ENCODE assay signal across 12 cellular contexts in the genomic region with DNA sequence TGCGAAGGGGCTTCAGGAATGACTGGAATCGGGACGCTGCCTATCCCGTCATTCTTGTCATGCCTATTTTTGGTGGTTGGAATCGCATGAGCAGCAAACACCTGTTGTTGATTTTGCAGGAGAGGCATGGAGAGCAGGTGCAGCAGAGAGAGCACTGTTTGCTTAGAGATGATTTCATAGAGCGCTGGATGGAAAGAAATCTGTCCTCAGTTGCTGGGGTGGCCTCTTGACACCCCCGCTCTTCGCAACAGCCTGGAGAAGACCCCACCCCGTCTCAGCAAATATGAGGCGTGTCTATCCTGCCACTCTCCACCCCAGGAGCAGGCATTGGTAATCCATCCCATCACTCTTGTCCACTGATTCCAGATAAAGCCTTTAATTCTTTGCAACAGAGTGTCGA. TPM values are rescaled to one million over a fixed set of nuclear protein-coding genes. Genes with fewer than 3 reads are reported as not detected.
DNase-seq lines count a peak whose midpoint lies in the region; ATAC-seq and TF ChIP-seq lines count a peak whose summit lies in the region.
"Had no signal": no experiment of that assay in that cellular context is flagged by ENCODE, and none has a peak within 500 bp of the region (broad histone marks: within the 10 kb centered on the region; RNA-seq: fewer than 3 reads in every experiment).

No MANE protein-coding gene starts in this region.

- no peaks in the 10 kb centered on the region for H3K9me3 ChIP-seq in mucosa of descending colon
- H3K9me3 ChIP-seq: adrenal gland, right atrium auricular region had no signal

- H3K4me1 ChIP-seq in mucosa of descending colon (ENCODE audit: low read depth), result peaks cover 4% of the 10 kb centered on the region

- no peaks in the 10 kb centered on the region for H3K36me3 ChIP-seq in mucosa of descending colon (ENCODE audit: low read depth)
- H3K36me3 ChIP-seq: adrenal gland, right atrium auricular region had no signal

- TF ChIP-seq CTCF in mucosa of descending colon (IDR thresholded peaks at IDR 0.05) (no peak), GM10266 (IDR thresholded peaks at IDR 0.05; ENCODE audit: control insufficient read depth, insufficient read depth, low read depth, missing control alignments) (no peak)

- no peak overlapping the region for H3K4me3 ChIP-seq in mucosa of descending colon
- H3K4me3 ChIP-seq: adrenal gland, right atrium auricular region had no signal

- peak; percentile 91 for ATAC-seq in mucosa of descending colon
- ATAC-seq in Right ventricle myocardium superior (ENCODE audit: poor library complexity), result no peak
- no peak for ATAC-seq in GM19351 (IDR thresholded peaks at IDR 0.05; ENCODE audit: unreplicated experiment)
- ATAC-seq in HG03521 (IDR thresholded peaks at IDR 0.05; ENCODE audit: unreplicated experiment), result no peak
- ATAC-seq: activated T-helper 17 cell treated with anti-CD3 and anti-CD28 coated beads, Interleukin-2, amount 50 U/mL, for 72 hours had no signal

- intact Hi-C loops in mucosa of descending colon (cut with DNase I, micrococcal nuclease) (no loop called here), Right ventricle myocardium superior (cut with DNase I) (no loop called here)

- DNase-seq in DMS153 (lab: John Stamatoyannopoulos, UW) (peak; percentile 97), NCI-H187 (lab: John Stamatoyannopoulos, UW) (peak; percentile 85 to 95), NCI-H748 (lab: John Stamatoyannopoulos, UW; ENCODE audit: unreplicated experiment) (peak; percentile 98), mucosa of descending colon (peak in 1 of 3 donors; percentile 36), Right ventricle myocardium superior (no peak), GM10266 (ENCODE audit: extremely low spot score) (no peak)
- DNase-seq: adrenal gland, nephron progenitor cell had no signal

RNA-seq across cellular contexts. Expression of gene NCOR2, which starts 19.3 kb away (rescaled TPM):
- total RNA-seq in mucosa of descending colon (100 to 1,000 TPM; 159 to 269 (median 161) TPM), Right ventricle myocardium superior (133 TPM)

Comparison
In these comparisons a context has a peak if more than half of its experiments do, and no peak if none do; other contexts are left out.
1. DNase-seq: peak in DMS153 (single experiment), NCI-H187 (2 of 2) and NCI-H748 (single experiment); none in Right ventricle myocardium superior (single experiment) and GM10266 (single experiment).